12 cellular contexts compared by ENCODE assay signal in genomic region chr1:38962113-38962512, GRCh38. TPM values are rescaled to one million over a fixed set of nuclear protein-coding genes. Genes with fewer than 3 reads are reported as not detected.
DNase-seq lines count a peak whose midpoint lies in the region; ATAC-seq and TF ChIP-seq lines count a peak whose summit lies in the region.
"Had no signal": no experiment of that assay in that cellular context is flagged by ENCODE, and none has a peak within 500 bp of the region (broad histone marks: within the 10 kb centered on the region; RNA-seq: fewer than 3 reads in every experiment).

No MANE protein-coding gene starts in this region.

- DNase-seq in GM23248 (peak; percentile 95), NCI-H226 (peak; percentile 69), epithelial cell of prostate (ENCODE audit: low read depth, low spot score) (peak; percentile 90), psoas muscle (no peak), NCI-H146 (lab: John Stamatoyannopoulos, UW) (no peak), islet precursor cell (no peak), NCI-H1092 treated with DMSO at 0.1 percent for 48 hours (lab: John Stamatoyannopoulos, UW) (no peak)
- DNase-seq: activated CD8-positive, alpha-beta memory T cell treated with anti-CD3 and anti-CD28 coated beads, Interleukin-2, amount 10 ng/mL, durations not matched to agents 7 days and 5 days; Calu3; colonic mucosa; left cardiac atrium; NCI-H345 had no signal

- H3K79me2 ChIP-seq in GM23248 (ENCODE audit: insufficient read depth) = no peaks in the 10 kb centered on the region

- H3K4me1 ChIP-seq in GM23248 (ENCODE audit: insufficient read depth) = peaks cover 20% of the 10 kb centered on the region
- peaks cover 3% of the 10 kb centered on the region for H3K4me1 ChIP-seq in psoas muscle
- H3K4me1 ChIP-seq: colonic mucosa had no signal

- H3K4me2 ChIP-seq in GM23248 (ENCODE audit: unreplicated experiment) = peak overlapping the region; percentile 83

- intact Hi-C loops in psoas muscle (cut with DNase I) = no loop called here

- no peaks in the 10 kb centered on the region for H3K9me3 ChIP-seq in GM23248 (ENCODE audit: low read depth)
- H3K9me3 ChIP-seq in psoas muscle = no peaks in the 10 kb centered on the region
- H3K9me3 ChIP-seq: colonic mucosa had no signal

- H3K36me3 ChIP-seq in GM23248 (ENCODE audit: low read depth) (no peaks in the 10 kb centered on the region), psoas muscle (ENCODE audit: insufficient read depth in 1 of 2, low read depth in 1 of 2) (no peaks in the 10 kb centered on the region)
- H3K36me3 ChIP-seq: colonic mucosa had no signal

- H3K27me3 ChIP-seq in GM23248 (replicated peaks; ENCODE audit: insufficient read depth) (no peaks in the 10 kb centered on the region), psoas muscle (ENCODE audit: insufficient read depth in 3 of 3, low read length in 2 of 3) (peaks cover 0 to 4% (median 0%) of the 10 kb centered on the region in 3 donors)
- H3K27me3 ChIP-seq: colonic mucosa had no signal

- H3K9me2 ChIP-seq in GM23248 (ENCODE audit: insufficient read depth) = no peaks in the 10 kb centered on the region

- peak overlapping the region; percentile 53 for H2AFZ ChIP-seq in GM23248

- H3K27ac ChIP-seq in GM23248 (peak overlapping the region; percentile 97), epithelial cell of prostate (peak overlapping the region; percentile 99), psoas muscle (no peak overlapping the region)
- H3K27ac ChIP-seq: colonic mucosa had no signal

- no peak for TF ChIP-seq CTCF in psoas muscle (IDR thresholded peaks at IDR 0.05)

- in situ Hi-C loops in GM23248 (cut with MboI) = no loop called here

- H4K20me1 ChIP-seq in GM23248 (ENCODE audit: insufficient read depth) = no peaks in the 10 kb centered on the region

- H3F3A ChIP-seq in GM23248 (ENCODE audit: insufficient read depth) = peaks cover 21% of the 10 kb centered on the region

- peak overlapping the region; percentile 52 for H3K4me3 ChIP-seq in GM23248
- H3K4me3 ChIP-seq in psoas muscle = no peak overlapping the region
- H3K4me3 ChIP-seq: colonic mucosa had no signal

- H3K9ac ChIP-seq in GM23248 = peak overlapping the region; percentile 65

- 23 to 28% methylated on average over 3 of the region's 3 CpGs for WGBS in GM23248 (ENCODE audit: low coverage in 1 of 2, low lambda C conversion rate in 2 of 2, missing lambda C conversion rate in 2 of 2), 2 experiments
- 45 to 55% (median 46%) methylated on average over 3 of the region's 3 CpGs for WGBS in psoas muscle, 3 donors

- ATAC-seq in psoas muscle = peak in 3 of 4 donors; percentile 33 to 80 (median 79)
- ATAC-seq: activated CD8-positive, alpha-beta memory T cell treated with anti-CD3 and anti-CD28 coated beads, Interleukin-2, amount 10 ng/mL, durations not matched to agents 7 days and 5 days; left cardiac atrium had no signal

RNA-seq across cellular contexts. Expression of gene RHBDL2, which starts 20.5 kb away (rescaled TPM):
- total RNA-seq in GM23248 (2014; rRNA removed; shearing (Covaris generic)) = 0.22 TPM in 1 of 2 replicates, not detected in the other
- polyA plus RNA-seq in GM23248 (2016; fragmentation: Nextera tagmentation; extraction: Ambion mirVana) = 1.4 and 1.5 TPM in 2 replicates
- total RNA-seq in psoas muscle = not detected
- polyA plus RNA-seq in psoas muscle = under 1 TPM; 0.09 to 0.31 (median 0.16) TPM
- total RNA-seq: activated CD8-positive, alpha-beta memory T cell treated with anti-CD3 and anti-CD28 coated beads, Interleukin-2, amount 10 ng/mL, durations not matched to agents 7 days and 5 days had no signal

RNA-seq across cellular contexts. Expression of gene AKIRIN1, which starts 29.0 kb away (rescaled TPM):
- 56.1 and 69.7 TPM in 2 replicates for total RNA-seq in GM23248 (2014; rRNA removed; shearing (Covaris generic))
- 65.5 and 68.5 TPM in 2 replicates for polyA plus RNA-seq in GM23248 (2016; fragmentation: Nextera tagmentation; extraction: Ambion mirVana)
- 10 to 100 TPM; 20.0 to 41.7 (median 35.0) TPM for total RNA-seq in psoas muscle
- polyA plus RNA-seq in psoas muscle = 10 to 100 TPM; 27.6 to 65.3 (median 32.8) TPM

Comparison
In these comparisons a context has a peak if more than half of its experiments do, and no peak if none do; other contexts are left out.
1. DNase-seq: peak in GM23248 (single experiment), NCI-H226 (single experiment) and epithelial cell of prostate (single experiment); none in psoas muscle (0 of 2), NCI-H146 (single experiment), islet precursor cell (single experiment) and NCI-H1092 treated with DMSO at 0.1 percent for 48 hours (single experiment).